ENCODE assay signal across 18 cellular contexts in the genomic region with DNA sequence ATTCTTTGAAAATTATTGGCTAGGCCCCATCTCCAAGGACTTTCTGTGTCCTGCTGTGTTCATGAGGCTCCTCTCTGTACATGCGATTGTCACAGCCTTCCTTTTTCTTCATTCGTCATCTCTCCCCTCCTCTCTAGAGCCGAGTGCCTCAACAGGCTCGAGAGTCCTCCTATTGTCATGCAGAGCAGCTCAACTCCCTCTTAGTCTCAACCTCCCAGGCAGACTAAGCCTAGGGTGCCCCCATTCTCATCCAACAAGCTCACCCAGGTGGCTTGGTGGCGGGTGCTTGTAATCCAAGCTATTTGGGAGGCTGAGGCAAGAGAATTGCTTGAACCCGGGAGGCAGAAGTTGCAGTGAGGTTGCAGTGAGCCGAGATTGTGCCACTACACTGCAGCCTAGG. TPM values are rescaled to one million over a fixed set of nuclear protein-coding genes. Genes with fewer than 3 reads are reported as not detected.
DNase-seq lines count a peak whose midpoint lies in the region; ATAC-seq, FAIRE-seq and TF ChIP-seq lines count a peak whose summit lies in the region.
"Had no signal": no experiment of that assay in that cellular context is flagged by ENCODE, and none has a peak within 500 bp of the region (broad histone marks: within the 10 kb centered on the region; RNA-seq: fewer than 3 reads in every experiment).

No MANE protein-coding gene starts in this region.

- H3K36me3 Mint-ChIP-seq in neural progenitor cell: no peaks in the 10 kb centered on the region

- ATAC-seq in K562: peak; percentile 40
- ATAC-seq: GM12878, HCT116, HepG2 had no signal

- no TSS peak for BruUV-seq in K562 (replicated peaks; lab: Mats Ljungman, UMichigan)

- no peak for FAIRE-seq in K562 (lab: Jason Lieb, UNC)
- FAIRE-seq: GM12878, HepG2, HTR-8/SVneo had no signal

- H3K27ac ChIP-seq in K562 (ENCODE audit: extremely low read depth, low read depth, low read length): no peak overlapping the region
- no peak overlapping the region for H3K27ac ChIP-seq in neural progenitor cell

- TF ChIP-seq POLR2A in K562 (conservative IDR thresholded peaks at IDR 0.05): no peak
- no peak for TF ChIP-seq POLR2A in erythroblast (IDR thresholded peaks at IDR 0.05; ENCODE audit: low read length)

- POLR2A ChIA-PET in K562 (lab: Yijun Ruan, JAX): interaction anchor here (0.6 to 2.1 kb wide), 6 partner anchors 9 to 948 kb away, joined by 3 to 6 read pairs (median 4); no protein-coding TSS in a partner anchor

- H3K4me2 ChIP-seq in K562 (ENCODE audit: insufficient read depth, low read length): no peak overlapping the region
- H3K4me2 ChIP-seq in neural progenitor cell: peak overlapping the region; percentile 18

- H3K9me1 ChIP-seq in K562 (ENCODE audit: control insufficient read depth, insufficient read depth, low read length): no peaks in the 10 kb centered on the region

- peaks cover 7% of the 10 kb centered on the region for H3K9me3 Mint-ChIP-seq in neural progenitor cell

- H2AFZ ChIP-seq in K562 (ENCODE audit: low read depth, low read length) (peak overlapping the region; percentile 35; the same call in 1 of the 2 replicates), neural progenitor cell (replicated peaks) (peak overlapping the region; percentile 42)

- intact Hi-C loops in K562 (cut with micrococcal nuclease): no loop called here

- TF ChIP-seq RAD21 in K562 (CRISPR knock-in tag; conservative IDR thresholded peaks at IDR 0.05 in 1 of 2, IDR thresholded peaks at IDR 0.05 in 1 of 2): no peak

- H3K27me3 Mint-ChIP-seq in neural progenitor cell (ENCODE audit: insufficient read depth, low read depth): peaks cover 14% of the 10 kb centered on the region
- H3K27me3 Mint-ChIP-seq: B cell; CD4-positive, alpha-beta T cell had no signal

- no peak for TF ChIP-seq EP300 in K562 (IDR thresholded peaks at IDR 0.05; ENCODE audit: low read length)

- H3K27me3 ChIP-seq in K562 (ENCODE audit: control insufficient read depth in 2 of 2, insufficient read depth in 2 of 2, low read length in 2 of 2) (no peaks in the 10 kb centered on the region; a peak in 1 of 5 replicates), neural progenitor cell (no peaks in the 10 kb centered on the region)

- no peak overlapping the region for H3K4me3 Mint-ChIP-seq in neural progenitor cell
- H3K4me3 Mint-ChIP-seq: B cell; CD4-positive, alpha-beta T cell had no signal

- peak; percentile 45 for DNase-seq in activated CD8-positive, alpha-beta memory T cell treated with anti-CD3 and anti-CD28 coated beads for 24 hours
- no peak for DNase-seq in activated CD8-positive, alpha-beta memory T cell treated with anti-CD3 and anti-CD28 coated beads, Interleukin-2, amount 50 U/mL, for 4 hours
- no peak for DNase-seq in K562 (ENCODE audit: extremely low read depth in 1 of 4, low spot score in 3 of 4)
- peak; percentile 38 for DNase-seq in neural progenitor cell (ENCODE audit: low spot score)
- DNase-seq in erythroblast (lab: John Stamatoyannopoulos, UW): no peak
- no peak for DNase-seq in NCI-H2171 (lab: John Stamatoyannopoulos, UW)
- DNase-seq in SHP77 treated with DMSO at 0.1 percent for 48 hours (lab: John Stamatoyannopoulos, UW): no peak
- DNase-seq: ACHN; C1 segment of cervical spinal cord; Calu3; CD4-positive, alpha-beta T cell; DMS 273 treated with DMSO at 0.1 percent for 48 hours; GOT3 had no signal

- in situ Hi-C loops in K562 (cut with MboI): no loop called here

- no peaks in the 10 kb centered on the region for H3K9me3 ChIP-seq in K562 (replicated peaks; ENCODE audit: control insufficient read depth, insufficient read depth, low read depth, low read length)
- H3K9me3 ChIP-seq in neural progenitor cell (ENCODE audit: low read depth): no peaks in the 10 kb centered on the region

- H3K27ac Mint-ChIP-seq in neural progenitor cell: no peak overlapping the region
- H3K27ac Mint-ChIP-seq: B cell; CD4-positive, alpha-beta T cell had no signal

- CTCF ChIA-PET in K562 (lab: Yijun Ruan, JAX; ENCODE audit: low intra/inter-chr PET ratio): interaction anchor here (0.6 kb wide), 1 partner anchor 11 kb away, joined by 3 read pairs; no protein-coding TSS in a partner anchor

- H3K4me1 ChIP-seq in K562 (replicated peaks in 1 of 2; ENCODE audit: control insufficient read depth in 2 of 2, insufficient read depth in 2 of 2, low read length in 2 of 2) (peaks cover 0 to 4% of the 10 kb centered on the region in 2 experiments; a peak in 1 of 5 replicates), neural progenitor cell (peaks cover 19% of the 10 kb centered on the region)

- no peaks in the 10 kb centered on the region for H4K20me1 ChIP-seq in K562 (replicated peaks; ENCODE audit: control insufficient read depth, insufficient read depth, low read length)
- no peaks in the 10 kb centered on the region for H4K20me1 ChIP-seq in neural progenitor cell (ENCODE audit: low read depth)

- peaks cover 23% of the 10 kb centered on the region for H3F3A ChIP-seq in neural progenitor cell (ENCODE audit: low read depth)

- H3K4me1 Mint-ChIP-seq in neural progenitor cell: peaks cover 22% of the 10 kb centered on the region
- H3K4me1 Mint-ChIP-seq: B cell had no signal

- H3K4me3 ChIP-seq in K562 (no peak overlapping the region), neural progenitor cell (no peak overlapping the region)
- H3K4me3 ChIP-seq: GM12878 had no signal

- H3K36me3 ChIP-seq in K562 (ENCODE audit: control insufficient read depth, insufficient read depth, low read length) (no peaks in the 10 kb centered on the region), neural progenitor cell (no peaks in the 10 kb centered on the region)

- 16% methylated on average over 7 of the region's 7 CpGs for WGBS in K562 (ENCODE audit: insufficient coverage, low coverage, missing lambda C conversion rate)

- no peak overlapping the region for H3K9ac ChIP-seq in K562 (ENCODE audit: insufficient read depth in 1 of 2, low read depth in 2 of 2, low read length in 2 of 2)
- H3K9ac ChIP-seq in neural progenitor cell: no peak overlapping the region

- no peaks in the 10 kb centered on the region for H3K79me2 ChIP-seq in K562 (ENCODE audit: control insufficient read depth, insufficient read depth, low read length)
- no peaks in the 10 kb centered on the region for H3K79me2 ChIP-seq in neural progenitor cell (ENCODE audit: low read depth)

- TF ChIP-seq CTCF in K562 (IDR thresholded peaks at IDR 0.05 in 2 of 3, conservative IDR thresholded peaks at IDR 0.05 in 1 of 3; ENCODE audit: insufficient read depth in 2 of 3, low read depth in 1 of 3, low read length in 3 of 3) (no peak), neural progenitor cell (IDR thresholded peaks at IDR 0.05) (no peak)

TF ChIP-seq in K562, 482 proteins besides CTCF, POLR2A, EP300 and RAD21 (continues in another document):
- TF ChIP-seq XRCC4 (IDR thresholded peaks at IDR 0.05; ENCODE audit: extremely low read depth, insufficient read depth, insufficient read length) (no peak), HNRNPH1 (optimal IDR thresholded peaks at IDR 0.05; ENCODE audit: low read depth, low read length) (no peak), GTF2F1 (IDR thresholded peaks at IDR 0.05; ENCODE audit: low read depth, low read length) (no peak), CBX2 (IDR thresholded peaks at IDR 0.05; ENCODE audit: insufficient read depth, low read length, poor library complexity, severe bottlenecking) (no peak), NRF1 (conservative IDR thresholded peaks at IDR 0.05 in 1 of 2, IDR thresholded peaks at IDR 0.05 in 1 of 2) (no peak), RCOR1 (IDR thresholded peaks at IDR 0.05; ENCODE audit: borderline replicate concordance in 1 of 2, low read depth in 2 of 2, low read length in 2 of 2) (no peak)

RNA-seq across cellular contexts. Expression of a gene that starts 35.1 kb away (rescaled TPM):
- total RNA-seq in K562 (2011; cell fraction: chromatin; rRNA removed; ENCODE audit: low replicate concordance): 32.4 and 44.3 TPM in 2 replicates
- total RNA-seq in K562 (2011; cell fraction: nucleolus; rRNA removed): 9.3 and 10.0 TPM in 2 replicates
- 15.6 and 26.2 TPM in 2 replicates for total RNA-seq in K562 (2011; cell fraction: nucleoplasm; rRNA removed)
- 4.6 and 6.2 TPM in 2 replicates for total RNA-seq in K562 (2014; rRNA removed)
- total RNA-seq in K562 (2014; rRNA removed; fragmentation: Illumina TruSeq; extraction: Trizol): 8.8 and 10.5 TPM in 2 replicates
- 7.9 and 8.2 TPM in 2 replicates for total RNA-seq in K562 (2015; rRNA removed; fragmentation: Illumina TruSeq; extraction: Trizol)
- 7.2 and 7.6 TPM in 2 replicates for total RNA-seq in K562 (2021)
- polyA plus RNA-seq in K562 (2011; rRNA removed): 16.1 and 16.7 TPM in 2 replicates
- 7.1 and 15.1 TPM in 2 replicates for polyA plus RNA-seq in K562 (2011; cell fraction: cytosol; rRNA removed)
- polyA plus RNA-seq in K562 (2011; cell fraction: nucleus; rRNA removed): 5.7 and 7.9 TPM in 2 replicates
- polyA plus RNA-seq in K562 (2012): 3.2 and 5.0 TPM in 2 replicates
- 5.4 and 6.2 TPM in 2 replicates for polyA plus RNA-seq in K562 (2014; fragmentation: Illumina TruSeq; extraction: Trizol)
- polyA plus RNA-seq in K562 (2014; fragmentation: Nextera tagmentation; extraction: Ambion mirVana): 1 to 10 TPM; 2.7 to 2.8 TPM
- polyA plus RNA-seq in K562 (2014; rRNA removed): 5.5 and 5.7 TPM in 2 replicates
- polyA minus RNA-seq in K562 (2011; rRNA and poly(A)+ RNA removed): 28.0 and 29.4 TPM in 2 replicates
- polyA minus RNA-seq in K562 (2011; cell fraction: cytosol; rRNA and poly(A)+ RNA removed): 6.9 and 9.4 TPM in 2 replicates
- 3.5 and 9.0 TPM in 2 replicates for polyA minus RNA-seq in K562 (2011; cell fraction: nucleus; rRNA and poly(A)+ RNA removed)
- 25.7 and 39.5 TPM in 2 replicates for total RNA-seq in neural progenitor cell (ENCODE audit: low replicate concordance)

Comparison
In these comparisons a context has a peak if more than half of its experiments do, and no peak if none do; other contexts are left out.
1. DNase-seq: peak in activated CD8-positive, alpha-beta memory T cell treated with anti-CD3 and anti-CD28 coated beads for 24 hours (single experiment) and neural progenitor cell (single experiment); none in activated CD8-positive, alpha-beta memory T cell treated with anti-CD3 and anti-CD28 coated beads, Interleukin-2, amount 50 U/mL, for 4 hours (single experiment), K562 (0 of 4), erythroblast (0 of 2), NCI-H2171 (single experiment) and SHP77 treated with DMSO at 0.1 percent for 48 hours (single experiment).